In genomic region chr19:39842693-39843435, GRCh38 we compare ENCODE assay signal across 9 cellular contexts. TPM values are rescaled to one million over a fixed set of nuclear protein-coding genes. Genes with fewer than 3 reads are reported as not detected.
DNase-seq lines count a peak whose midpoint lies in the region; ATAC-seq, FAIRE-seq and TF ChIP-seq lines count a peak whose summit lies in the region.
"Had no signal": no experiment of that assay in that cellular context is flagged by ENCODE, and none has a peak within 500 bp of the region (broad histone marks: within the 10 kb centered on the region; RNA-seq: fewer than 3 reads in every experiment).

No MANE protein-coding gene starts in this region.

- H3K27me3 ChIP-seq in small intestine (ENCODE audit: control insufficient read depth in 2 of 2, insufficient read depth in 2 of 2, low read length in 2 of 2): no peaks in the 10 kb centered on the region

- peaks cover 1 to 9% of the 10 kb centered on the region in 2 donors for H3K4me1 ChIP-seq in small intestine (ENCODE audit: control insufficient read depth in 2 of 2, insufficient read depth in 1 of 2, low read depth in 1 of 2, low read length in 1 of 2)

- H3K36me3 ChIP-seq in small intestine (ENCODE audit: control insufficient read depth in 2 of 2, insufficient read depth in 2 of 2, low read length in 2 of 2): peaks cover 2 to 5% of the 10 kb centered on the region in 2 donors

- H3K27me3 Mint-ChIP-seq in CD14-positive monocyte (ENCODE audit: low read depth in 3 of 3) (no peaks in the 10 kb centered on the region), HFFc6 (ENCODE audit: insufficient read depth) (peaks cover 2% of the 10 kb centered on the region)
- no peaks in the 10 kb centered on the region for H3K27me3 Mint-ChIP-seq in natural killer cell treated with Interleukin-12 subunit alpha and Interleukin-12 subunit beta and Interleukin-15 and Interleukin-18, amount 100 ng/mL, for 72 hours

- no peaks in the 10 kb centered on the region for H3K9me3 ChIP-seq in small intestine (ENCODE audit: control insufficient read depth, low read depth)

- H3K9me3 Mint-ChIP-seq in CD14-positive monocyte (peaks cover 0 to 1% (median 0%) of the 10 kb centered on the region in 7 donors), HFFc6 (no peaks in the 10 kb centered on the region)
- H3K9me3 Mint-ChIP-seq in activated naive CD4-positive, alpha-beta T cell treated with anti-CD3 and anti-CD28 coated beads, Interleukin-2, amount 50 U/mL, for 72 hours: peaks cover 0 to 8% of the 10 kb centered on the region in 2 donors
- no peaks in the 10 kb centered on the region for H3K9me3 Mint-ChIP-seq in natural killer cell treated with Interleukin-12 subunit alpha and Interleukin-12 subunit beta and Interleukin-15 and Interleukin-18, amount 100 ng/mL, for 72 hours

- no peak for FAIRE-seq in frontal cortex (lab: Jason Lieb, UNC)
- no peak for FAIRE-seq in small intestine (lab: Jason Lieb, UNC)

- TF ChIP-seq CTCF in CD14-positive monocyte (IDR thresholded peaks at IDR 0.05) (no peak), HFFc6 (IDR thresholded peaks at IDR 0.05) (0 out of 2 replicates have a peak, but pooled peaks have one; percentile 24)

- H3K4me1 Mint-ChIP-seq in CD14-positive monocyte: peaks cover 46% of the 10 kb centered on the region
- peaks cover 56% of the 10 kb centered on the region for H3K4me1 Mint-ChIP-seq in HFFc6 (ENCODE audit: low read depth)
- H3K4me1 Mint-ChIP-seq in natural killer cell treated with Interleukin-12 subunit alpha and Interleukin-12 subunit beta and Interleukin-15 and Interleukin-18, amount 100 ng/mL, for 72 hours (ENCODE audit: low read depth in 2 of 2): peaks cover 43 to 44% of the 10 kb centered on the region in 2 donors

- intact Hi-C loops in CD14-positive monocyte (cut with micrococcal nuclease): loop anchor here in 1 of 2 donors (5.0 kb wide), 1 partner anchor 51 kb away; no protein-coding TSS in a partner anchor

- peaks cover 21 to 25% of the 10 kb centered on the region in 2 donors for H3K36me3 Mint-ChIP-seq in CD14-positive monocyte
- peaks cover 2% of the 10 kb centered on the region; the same call in 1 of the 2 replicates for H3K36me3 Mint-ChIP-seq in HFFc6 (ENCODE audit: low read depth)
- H3K36me3 Mint-ChIP-seq in activated naive CD4-positive, alpha-beta T cell treated with anti-CD3 and anti-CD28 coated beads, Interleukin-2, amount 50 U/mL, for 72 hours: peaks cover 31 to 53% of the 10 kb centered on the region in 2 donors
- peaks cover 7% of the 10 kb centered on the region for H3K36me3 Mint-ChIP-seq in natural killer cell treated with Interleukin-12 subunit alpha and Interleukin-12 subunit beta and Interleukin-15 and Interleukin-18, amount 100 ng/mL, for 72 hours

- 80 to 83% (median 80%) methylated on average over 7 of the region's 7 CpGs for WGBS in small intestine, 3 donors

- H3K27ac Mint-ChIP-seq in CD14-positive monocyte (peak overlapping the region in 4 of 7 donors; percentile 15 to 74 (median 27)), HFFc6 (peak overlapping the region; percentile 87)
- peak overlapping the region; percentile 87 to 94 for H3K27ac Mint-ChIP-seq in activated naive CD4-positive, alpha-beta T cell treated with anti-CD3 and anti-CD28 coated beads, Interleukin-2, amount 50 U/mL, for 72 hours
- peak overlapping the region; percentile 46 to 79 for H3K27ac Mint-ChIP-seq in natural killer cell treated with Interleukin-12 subunit alpha and Interleukin-12 subunit beta and Interleukin-15 and Interleukin-18, amount 100 ng/mL, for 72 hours

- ATAC-seq in activated naive CD4-positive, alpha-beta T cell treated with anti-CD3 and anti-CD28 coated beads, Interleukin-2, amount 50 U/mL, for 72 hours: no peak
- ATAC-seq in natural killer cell treated with Interleukin-12 subunit alpha and Interleukin-12 subunit beta and Interleukin-15 and Interleukin-18, amount 100 ng/mL, for 72 hours: no peak

- H3K27ac ChIP-seq in small intestine (ENCODE audit: low read depth in 1 of 2, low read length in 1 of 2): no peak overlapping the region

- H3K4me3 ChIP-seq in small intestine (ENCODE audit: low read depth in 1 of 2, low read length in 2 of 2): no peak overlapping the region

- DNase-seq in CD14-positive monocyte (ENCODE audit: low spot score) (no peak), HFFc6 (no peak), medulla oblongata (ENCODE audit: extremely low spot score) (no peak), C1 segment of cervical spinal cord (lab: John Stamatoyannopoulos, UW) (no peak), frontal cortex (ENCODE audit: low spot score in 2 of 2) (no peak), small intestine (no peak)
- no peak for DNase-seq in activated naive CD4-positive, alpha-beta T cell treated with anti-CD3 and anti-CD28 coated beads, Interleukin-2, amount 50 U/mL, for 72 hours (ENCODE audit: low spot score in 2 of 2)
- no peak for DNase-seq in natural killer cell treated with Interleukin-12 subunit alpha and Interleukin-12 subunit beta and Interleukin-15 and Interleukin-18, amount 100 ng/mL, for 72 hours (ENCODE audit: low spot score)
- DNase-seq: occipital lobe had no signal

- H3K4me3 Mint-ChIP-seq in CD14-positive monocyte (no peak overlapping the region), HFFc6 (peak overlapping the region; percentile 85)
- H3K4me3 Mint-ChIP-seq in natural killer cell treated with Interleukin-12 subunit alpha and Interleukin-12 subunit beta and Interleukin-15 and Interleukin-18, amount 100 ng/mL, for 72 hours: peak overlapping the region; percentile 61

RNA-seq across cellular contexts. Expression of gene FBL, which starts 3.3 kb away (rescaled TPM):
- polyA plus RNA-seq in CD14-positive monocyte: 10 to 100 TPM; 57.1 to 60.3 TPM
- total RNA-seq in HFFc6 (2021; fragmentation: NEBNext Ultra II Directional; extraction: Animal tissue kit (Norgen Biotek cat#: 25700)): 100 to 1,000 TPM; 167 to 234 (median 217) TPM
- total RNA-seq in activated naive CD4-positive, alpha-beta T cell treated with anti-CD3 and anti-CD28 coated beads, Interleukin-2, amount 50 U/mL, for 72 hours: 100 to 1,000 TPM; 515 to 771 TPM
- 100 to 1,000 TPM; 304 to 505 TPM for total RNA-seq in natural killer cell treated with Interleukin-12 subunit alpha and Interleukin-12 subunit beta and Interleukin-15 and Interleukin-18, amount 100 ng/mL, for 72 hours
- total RNA-seq in frontal cortex: 295 TPM
- polyA plus RNA-seq in small intestine: 100 to 1,000 TPM; 109 to 447 (median 177) TPM

RNA-seq across cellular contexts. Expression of gene DYRK1B, which starts 8.9 kb away (rescaled TPM):
- 1 to 10 TPM; 4.2 to 6.5 TPM for polyA plus RNA-seq in CD14-positive monocyte
- total RNA-seq in HFFc6 (2021; fragmentation: NEBNext Ultra II Directional; extraction: Animal tissue kit (Norgen Biotek cat#: 25700)): 10 to 100 TPM in 4 of 6 experiments, 1 to 10 TPM in 2; 8.9 to 20.2 (median 12.7) TPM
- total RNA-seq in activated naive CD4-positive, alpha-beta T cell treated with anti-CD3 and anti-CD28 coated beads, Interleukin-2, amount 50 U/mL, for 72 hours: 10 to 100 TPM in 1 of 2 donors, 1 to 10 TPM in 1; 8.9 to 10.3 TPM
- total RNA-seq in natural killer cell treated with Interleukin-12 subunit alpha and Interleukin-12 subunit beta and Interleukin-15 and Interleukin-18, amount 100 ng/mL, for 72 hours: 10 to 100 TPM in 1 of 2 donors, 1 to 10 TPM in 1; 7.5 to 10.5 TPM
- 15.5 TPM for total RNA-seq in frontal cortex
- 10 to 100 TPM in 2 of 3 donors, 1 to 10 TPM in 1; 8.6 to 12.1 (median 10.8) TPM for polyA plus RNA-seq in small intestine

Comparison
In these comparisons a context has a peak if more than half of its experiments do, and no peak if none do; other contexts are left out.
1. H3K27ac Mint-ChIP-seq: peak in every context shown above with its lines; median percentile 90 in activated naive CD4-positive, alpha-beta T cell treated with anti-CD3 and anti-CD28 coated beads, Interleukin-2, amount 50 U/mL, for 72 hours; 87 in HFFc6; 62 in natural killer cell treated with Interleukin-12 subunit alpha and Interleukin-12 subunit beta and Interleukin-15 and Interleukin-18, amount 100 ng/mL, for 72 hours; 27 in CD14-positive monocyte.
2. H3K4me3 Mint-ChIP-seq: peak in HFFc6 (single experiment) and natural killer cell treated with Interleukin-12 subunit alpha and Interleukin-12 subunit beta and Interleukin-15 and Interleukin-18, amount 100 ng/mL, for 72 hours (single experiment); none in CD14-positive monocyte (0 of 2).